17 cellular contexts compared by ENCODE assay signal in the genomic region with DNA sequence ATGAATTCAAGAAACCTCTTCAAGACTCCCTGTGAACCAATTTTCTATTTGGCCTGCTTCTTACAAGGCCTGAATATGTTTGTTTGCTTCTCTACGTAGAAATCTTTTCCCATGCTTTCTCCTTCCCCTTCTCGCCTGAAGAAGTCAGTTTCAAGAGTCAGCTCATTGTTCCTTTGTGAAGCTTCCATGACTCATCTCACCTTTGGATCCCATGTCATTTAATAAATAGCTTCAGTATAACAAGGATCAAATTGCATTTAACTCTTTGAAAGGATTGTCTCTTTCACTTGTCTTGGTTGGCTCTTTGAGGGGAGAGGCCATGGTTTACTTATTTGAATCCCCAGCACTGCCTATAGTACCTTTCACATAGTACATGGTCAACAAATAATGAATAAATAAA. TPM values are rescaled to one million over a fixed set of nuclear protein-coding genes. Genes with fewer than 3 reads are reported as not detected.
DNase-seq lines count a peak whose midpoint lies in the region; ATAC-seq and TF ChIP-seq lines count a peak whose summit lies in the region.
"Had no signal": no experiment of that assay in that cellular context is flagged by ENCODE, and none has a peak within 500 bp of the region (broad histone marks: within the 10 kb centered on the region; RNA-seq: fewer than 3 reads in every experiment).

No MANE protein-coding gene starts in this region.

- no peak overlapping the region for H3K27ac ChIP-seq in right atrium auricular region
- H3K27ac ChIP-seq in lower lobe of right lung, result no peak overlapping the region
- H3K27ac ChIP-seq: BLaER1 had no signal

- no peaks in the 10 kb centered on the region for H3K4me1 ChIP-seq in right atrium auricular region
- H3K4me1 ChIP-seq in lower lobe of right lung, result no peaks in the 10 kb centered on the region
- H3K4me1 ChIP-seq: BLaER1 had no signal

- intact Hi-C loops in lower lobe of right lung (cut with DNase I), result no loop called here

- H3K4me3 ChIP-seq in foreskin fibroblast (ENCODE audit: low read depth in 1 of 2, low read length in 2 of 2), result no peak overlapping the region
- no peak overlapping the region for H3K4me3 ChIP-seq in right atrium auricular region
- H3K4me3 ChIP-seq in lower lobe of right lung, result no peak overlapping the region
- H3K4me3 ChIP-seq: BLaER1 had no signal

- ATAC-seq in GM19452 (IDR thresholded peaks at IDR 0.05; ENCODE audit: unreplicated experiment) (no peak), lower lobe of right lung (no peak)
- ATAC-seq: effector memory CD8-positive, alpha-beta T cell; T-cell had no signal

- H3K36me3 ChIP-seq in right atrium auricular region (no peaks in the 10 kb centered on the region), lower lobe of right lung (no peaks in the 10 kb centered on the region)
- H3K36me3 ChIP-seq: BLaER1 had no signal

- H3K9me3 ChIP-seq in right atrium auricular region (no peaks in the 10 kb centered on the region), lower lobe of right lung (no peaks in the 10 kb centered on the region)
- H3K9me3 ChIP-seq: BLaER1 had no signal

- no peaks in the 10 kb centered on the region for H3K27me3 ChIP-seq in right atrium auricular region
- H3K27me3 ChIP-seq in lower lobe of right lung (ENCODE audit: low read depth), result no peaks in the 10 kb centered on the region
- H3K27me3 ChIP-seq: BLaER1 had no signal

- TF ChIP-seq CTCF in foreskin fibroblast (IDR thresholded peaks at IDR 0.05; ENCODE audit: low read depth, low read length) (no peak), right atrium auricular region (IDR thresholded peaks at IDR 0.05) (no peak), lower lobe of right lung (IDR thresholded peaks at IDR 0.05) (no peak)

- DNase-seq in HT-29 (ENCODE audit: low spot score), result peak; percentile 21
- DNase-seq in SK-MEL-5 (ENCODE audit: low read depth, low spot score), result peak; percentile 68
- DNase-seq in foreskin fibroblast, result peak; percentile 7 to 14
- peak; percentile 97 for DNase-seq in renal cortical epithelial cell (ENCODE audit: low read depth)
- DNase-seq in right atrium auricular region (ENCODE audit: low spot score), result no peak
- DNase-seq in lower lobe of right lung, result no peak
- DNase-seq in activated CD4-positive, alpha-beta T cell treated with anti-CD3 and anti-CD28 coated beads for 4 hours, result no peak
- DNase-seq: activated CD4-positive, CD25-positive, alpha-beta regulatory T cell; DMS79 treated with DMSO at 0.1 percent for 48 hours; effector memory CD8-positive, alpha-beta T cell; islet precursor cell; NCI-H1417 treated with DMSO at 0.1 percent for 48 hours; NCI-H526 treated with DMSO at 0.1 percent for 48 hours; posterior cingulate gyrus; T-cell had no signal

- in situ Hi-C loops in SK-MEL-5 (cut with HindIII; ENCODE audit: low pct_unique_long_range_greater_than_20kb, low sequenced_read_pairs), result no loop called here

RNA-seq across cellular contexts. Expression of a gene that starts 28.4 kb away (rescaled TPM):
- total RNA-seq in HT-29 (2014; rRNA removed; shearing (Covaris generic)), result not detected in 2 replicates
- total RNA-seq in SK-MEL-5 (2014; rRNA removed; shearing (Covaris generic)), result 15.6 and 18.5 TPM in 2 replicates
- 10.6 and 17.0 TPM in 2 replicates for polyA plus RNA-seq in SK-MEL-5 (2015; cell fraction: cytosol; rRNA removed)
- 26.1 and 32.3 TPM in 2 replicates for polyA plus RNA-seq in SK-MEL-5 (2015; cell fraction: nucleus; rRNA removed)
- total RNA-seq in renal cortical epithelial cell, result 12.3 and 38.4 TPM in 2 replicates
- total RNA-seq in right atrium auricular region, result 1 to 10 TPM; 1.9 to 2.2 TPM
- 3.0 TPM for total RNA-seq in lower lobe of right lung

Comparison
In these comparisons a context has a peak if more than half of its experiments do, and no peak if none do; other contexts are left out.
1. DNase-seq: peak in HT-29 (single experiment), SK-MEL-5 (single experiment), foreskin fibroblast (2 of 2) and renal cortical epithelial cell (single experiment); none in right atrium auricular region (single experiment), lower lobe of right lung (single experiment) and activated CD4-positive, alpha-beta T cell treated with anti-CD3 and anti-CD28 coated beads for 4 hours (0 of 2).